In genomic region chr17:1398028-1398427, GRCh38 we compare ENCODE assay signal across 8 cellular contexts. TPM values are rescaled to one million over a fixed set of nuclear protein-coding genes. Genes with fewer than 3 reads are reported as not detected.
DNase-seq lines count a peak whose midpoint lies in the region; ATAC-seq, FAIRE-seq and TF ChIP-seq lines count a peak whose summit lies in the region.

No MANE protein-coding gene starts in this region.

- H3K27ac Mint-ChIP-seq in WTC11: peak overlapping the region; percentile 43
- H3K27ac Mint-ChIP-seq in stimulated activated naive B cell treated with anti-CD40 and anti-IgM and Interleukin-4, amounts not matched to agents 10 μg/mL and 1 μg/mL and 100 μg/mL, for 72 hours: peak overlapping the region; percentile 100

- 3% methylated on average over 2 of the region's 2 CpGs for WGBS in right cardiac atrium

- peaks cover 6% of the 10 kb centered on the region for H3K4me1 ChIP-seq in right cardiac atrium (ENCODE audit: control insufficient read depth, insufficient read depth, low read length)

- TF ChIP-seq CTCF in WTC11 (IDR thresholded peaks at IDR 0.05): no peak

- H3K9me3 ChIP-seq in right cardiac atrium (ENCODE audit: control insufficient read depth, low read length): no peaks in the 10 kb centered on the region

- no peaks in the 10 kb centered on the region; the same call in 1 of the 2 replicates for H3K27me3 Mint-ChIP-seq in WTC11 (ENCODE audit: low read depth)
- H3K27me3 Mint-ChIP-seq in stimulated activated naive B cell treated with anti-CD40 and anti-IgM and Interleukin-4, amounts not matched to agents 10 μg/mL and 1 μg/mL and 100 μg/mL, for 72 hours: no peaks in the 10 kb centered on the region

- peaks cover 44% of the 10 kb centered on the region for H3K4me1 Mint-ChIP-seq in WTC11
- peaks cover 20 to 54% of the 10 kb centered on the region in 2 donors for H3K4me1 Mint-ChIP-seq in stimulated activated naive B cell treated with anti-CD40 and anti-IgM and Interleukin-4, amounts not matched to agents 10 μg/mL and 1 μg/mL and 100 μg/mL, for 72 hours

- FAIRE-seq in GM12891 (lab: Jason Lieb, UNC): no peak

- POLR2A ChIA-PET in WTC11 (lab: Charles Lee): interaction anchor here (1.0 kb wide), 1 partner anchor 65 kb away, joined by 3 read pairs; no protein-coding TSS in a partner anchor

- ATAC-seq in WTC11 (no peak), right cardiac atrium (no peak), HG02798 (IDR thresholded peaks at IDR 0.05; ENCODE audit: poor library complexity, unreplicated experiment) (no peak)
- no peak for ATAC-seq in stimulated activated naive B cell treated with anti-CD40 and anti-IgM and Interleukin-4, amounts not matched to agents 10 μg/mL and 1 μg/mL and 100 μg/mL, for 72 hours (replicated peaks)

- peaks cover 15% of the 10 kb centered on the region for H3K36me3 Mint-ChIP-seq in WTC11
- H3K36me3 Mint-ChIP-seq in stimulated activated naive B cell treated with anti-CD40 and anti-IgM and Interleukin-4, amounts not matched to agents 10 μg/mL and 1 μg/mL and 100 μg/mL, for 72 hours: peaks cover 19 to 40% of the 10 kb centered on the region in 2 donors

- no peak for TF ChIP-seq POLR2A in GM12891 (IDR thresholded peaks at IDR 0.05; ENCODE audit: low read depth, low read length)

- intact Hi-C loops in right cardiac atrium (cut with DNase I): loop anchor here in 1 of 4 donors (5.0 kb wide), 1 partner anchor 36 kb away; no protein-coding TSS in a partner anchor
- intact Hi-C loops in head of caudate nucleus (cut with DNase I): loop anchor here (10.0 kb wide), 1 partner anchor 57 kb away; the partner anchor contains the start of gene CRK

- H3K9me3 Mint-ChIP-seq in WTC11: no peaks in the 10 kb centered on the region
- H3K9me3 Mint-ChIP-seq in stimulated activated naive B cell treated with anti-CD40 and anti-IgM and Interleukin-4, amounts not matched to agents 10 μg/mL and 1 μg/mL and 100 μg/mL, for 72 hours: no peaks in the 10 kb centered on the region

- CTCF ChIA-PET in WTC11 (lab: Charles Lee): interaction anchor here (0.9 to 2.1 kb wide), 4 partner anchors 32 to 135 kb away, joined by 3 to 10 read pairs (median 4); no protein-coding TSS in a partner anchor

- peak overlapping the region; percentile 99 for H3K4me3 Mint-ChIP-seq in WTC11
- peak overlapping the region; percentile 99 to 100 for H3K4me3 Mint-ChIP-seq in stimulated activated naive B cell treated with anti-CD40 and anti-IgM and Interleukin-4, amounts not matched to agents 10 μg/mL and 1 μg/mL and 100 μg/mL, for 72 hours

- H3K4me3 ChIP-seq in right cardiac atrium (ENCODE audit: low read length): peak overlapping the region; percentile 97

- H3K27me3 ChIP-seq in right cardiac atrium (ENCODE audit: control insufficient read depth, insufficient read depth): no peaks in the 10 kb centered on the region

- DNase-seq in NCI-H82 (lab: John Stamatoyannopoulos, UW) (peak; percentile 42), NCI-H82 treated with DMSO at 0.1 percent for 48 hours (lab: John Stamatoyannopoulos, UW; ENCODE audit: unreplicated experiment) (no peak), WTC11 (ENCODE audit: low spot score) (no peak), right cardiac atrium (no peak), head of caudate nucleus (no peak), GM12891 (ENCODE audit: insufficient read length, low spot score) (no peak)
- no peak for DNase-seq in stimulated activated naive B cell treated with anti-CD40 and anti-IgM and Interleukin-4, amounts not matched to agents 10 μg/mL and 1 μg/mL and 100 μg/mL, for 72 hours

- H3K27ac ChIP-seq in right cardiac atrium (ENCODE audit: low read length): no peak overlapping the region

TF ChIP-seq in WTC11, 78 proteins besides CTCF, POLR2A, EP300 and RAD21 (continues in another document):
- no peak for TF ChIP-seq ELF4 (CRISPR knock-in tag; IDR thresholded peaks at IDR 0.05; ENCODE audit: low read depth)
- TF ChIP-seq E2F4 (CRISPR knock-in tag; IDR thresholded peaks at IDR 0.05; ENCODE audit: borderline replicate concordance, low read depth): no peak
- TF ChIP-seq NR1H2 (CRISPR knock-in tag; IDR thresholded peaks at IDR 0.05): no peak
- TF ChIP-seq ZNF423 (CRISPR knock-in tag; IDR thresholded peaks at IDR 0.05): no peak

TF ChIP-seq in GM12891, 5 proteins besides CTCF, POLR2A, EP300 and RAD21:
- TF ChIP-seq PAX5 (IDR thresholded peaks at IDR 0.05; ENCODE audit: insufficient read depth, low read length, severe bottlenecking): no peak
- no peak for TF ChIP-seq SPI1 (IDR thresholded peaks at IDR 0.05; ENCODE audit: low read depth, low read length)
- TF ChIP-seq POU2F2 (IDR thresholded peaks at IDR 0.05; ENCODE audit: low read depth, low read length): no peak
- TF ChIP-seq TAF1 (IDR thresholded peaks at IDR 0.05; ENCODE audit: low read depth, low read length): no peak
- TF ChIP-seq POLR2AphosphoS5 (IDR thresholded peaks at IDR 0.05; ENCODE audit: low read depth, low read length): no peak

RNA-seq across cellular contexts. Expression of gene YWHAE, which starts 2.0 kb away (rescaled TPM):
- total RNA-seq in WTC11 (2021) (1,033 to 1,180 TPM (median 1,148 TPM) in 3 replicates), right cardiac atrium (100 to 1,000 TPM; 484 to 570 (median 535) TPM)
- polyA plus RNA-seq in right cardiac atrium: 366 TPM
- 434 TPM for polyA plus RNA-seq in GM12891 (2012; ENCODE audit: low read depth, missing spikeins)

RNA-seq across cellular contexts. Expression of gene CRK, which starts 58.0 kb away (rescaled TPM):
- 43.6 to 45.2 TPM (median 43.7 TPM) in 3 replicates for total RNA-seq in WTC11 (2021)
- 10 to 100 TPM; 33.9 to 44.8 (median 38.9) TPM for total RNA-seq in right cardiac atrium
- polyA plus RNA-seq in right cardiac atrium: 21.3 TPM
- polyA plus RNA-seq in GM12891 (2012; ENCODE audit: low read depth, missing spikeins): 4.2 TPM
